Comparison of ENCODE assay signal across 24 cellular contexts in genomic region chr10:75425291-75426079, GRCh38. TPM values are rescaled to one million over a fixed set of nuclear protein-coding genes. Genes with fewer than 3 reads are reported as not detected.
A peak's percentile ranks its signal among the peaks of the same experiment; 100 is the strongest.
DNase-seq lines count a peak whose midpoint lies in the region; ATAC-seq, FAIRE-seq and TF ChIP-seq lines count a peak whose summit lies in the region.
"Had no signal": no experiment of that assay in that cellular context is flagged by ENCODE, and none has a peak within 500 bp of the region (broad histone marks: within the 10 kb centered on the region; RNA-seq: fewer than 3 reads in every experiment).

No MANE protein-coding gene starts in this region.

- peaks cover 3% of the 10 kb centered on the region for H3K9me3 Mint-ChIP-seq in endodermal cell
- H3K9me3 Mint-ChIP-seq in CD14-positive monocyte = no peaks in the 10 kb centered on the region
- peaks cover 0 to 4% (median 0%) of the 10 kb centered on the region in 8 donors for H3K9me3 Mint-ChIP-seq in CD4-positive, alpha-beta memory T cell
- H3K9me3 Mint-ChIP-seq: CD8-positive, alpha-beta T cell; HFFc6 had no signal

- H3K27me3 Mint-ChIP-seq in endodermal cell (ENCODE audit: insufficient read depth) = peaks cover 84% of the 10 kb centered on the region
- H3K27me3 Mint-ChIP-seq in CD14-positive monocyte (ENCODE audit: low read depth in 3 of 3) = peaks cover 2 to 4% (median 2%) of the 10 kb centered on the region in 3 donors
- peaks cover 14 to 25% of the 10 kb centered on the region in 2 donors for H3K27me3 Mint-ChIP-seq in CD4-positive, alpha-beta memory T cell

- CTCF ChIA-PET in CD4-positive, alpha-beta memory T cell (lab: Charles Lee; ENCODE audit: partially characterized antibody) = no interaction called here

- H3K4me1 Mint-ChIP-seq in endodermal cell = peaks cover 22% of the 10 kb centered on the region
- peaks cover 36% of the 10 kb centered on the region for H3K4me1 Mint-ChIP-seq in CD14-positive monocyte
- H3K4me1 Mint-ChIP-seq in CD4-positive, alpha-beta memory T cell = peaks cover 0 to under 1% (median 0%) of the 10 kb centered on the region in 4 donors

- peaks cover 1% of the 10 kb centered on the region for H3K36me3 Mint-ChIP-seq in endodermal cell (ENCODE audit: low read depth)
- peaks cover 0 to 1% of the 10 kb centered on the region in 2 donors for H3K36me3 Mint-ChIP-seq in CD14-positive monocyte
- H3K36me3 Mint-ChIP-seq in CD4-positive, alpha-beta memory T cell = no peaks in the 10 kb centered on the region
- H3K36me3 Mint-ChIP-seq: CD8-positive, alpha-beta T cell had no signal

- H3K27me3 ChIP-seq in body of pancreas = no peaks in the 10 kb centered on the region
- H3K27me3 ChIP-seq in endodermal cell (ENCODE audit: control insufficient read depth, insufficient read depth, low read length, poor library complexity, severe bottlenecking) = peaks cover 29% of the 10 kb centered on the region
- H3K27me3 ChIP-seq in pancreas = no peaks in the 10 kb centered on the region
- no peaks in the 10 kb centered on the region for H3K27me3 ChIP-seq in CD4-positive, alpha-beta memory T cell (ENCODE audit: insufficient read depth, low read length)
- H3K27me3 ChIP-seq: BE2C; BLaER1 treated with 17β-estradiol and CSF1 and Interleukin-3, amounts not matched to agents 10 nM and 100 nM had no signal

- ATAC-seq in body of pancreas = peak; percentile 81
- peak; percentile 69 to 86 (median 78) for ATAC-seq in pancreas
- ATAC-seq: A549; CD8-positive, alpha-beta T cell had no signal

- no peak overlapping the region for H3K4me3 Mint-ChIP-seq in endodermal cell
- no peak overlapping the region for H3K4me3 Mint-ChIP-seq in CD14-positive monocyte
- no peak overlapping the region for H3K4me3 Mint-ChIP-seq in CD4-positive, alpha-beta memory T cell
- H3K4me3 Mint-ChIP-seq: CD8-positive, alpha-beta T cell; HFFc6 had no signal

- H3K27ac ChIP-seq in body of pancreas (peak overlapping the region in 2 of 4 donors; percentile 12 to 27), endodermal cell (ENCODE audit: low read depth, low read length) (no peak overlapping the region), pancreas (no peak overlapping the region)
- H3K27ac ChIP-seq in CD4-positive, alpha-beta memory T cell (ENCODE audit: low read depth, low read length) = no peak overlapping the region
- H3K27ac ChIP-seq: BLaER1 treated with 17β-estradiol and CSF1 and Interleukin-3, amounts not matched to agents 10 nM and 100 nM had no signal

- no peak for TF ChIP-seq POLR2A in body of pancreas (IDR thresholded peaks at IDR 0.05)

- H3K4me1 ChIP-seq in body of pancreas = peaks cover 50% of the 10 kb centered on the region
- H3K4me1 ChIP-seq in endodermal cell (ENCODE audit: control insufficient read depth, insufficient read depth, low read length) = peaks cover 7% of the 10 kb centered on the region
- peaks cover 9 to 33% (median 30%) of the 10 kb centered on the region in 3 donors for H3K4me1 ChIP-seq in pancreas
- no peaks in the 10 kb centered on the region for H3K4me1 ChIP-seq in CD4-positive, alpha-beta memory T cell (ENCODE audit: insufficient read depth, low read length)
- H3K4me1 ChIP-seq: BE2C, HAP-1 had no signal

- DNase-seq in activated effector memory CD4-positive, alpha-beta T cell treated with anti-CD3 and anti-CD28 coated beads, Interleukin-2, amount 50 U/mL, for 16 hours = peak; percentile 24
- DNase-seq in activated effector memory CD4-positive, alpha-beta T cell treated with Interleukin-2 at 50 U/mL for 16 hours = no peak
- DNase-seq in body of pancreas (peak; percentile 73 to 88 (median 78)), endodermal cell (peak; percentile 15), pancreas (peak; percentile 68 to 86 (median 74)), CD14-positive monocyte (ENCODE audit: low spot score) (no peak), NCI-H2171 (lab: John Stamatoyannopoulos, UW) (no peak)
- DNase-seq in CD4-positive, alpha-beta memory T cell = no peak
- DNase-seq: 8988T; ACHN; AML-193; BE2C; Caco-2; CD8-positive, alpha-beta T cell; DMS153; DND-41; GOT3; HFFc6 had no signal

- no peaks in the 10 kb centered on the region for H3K36me3 ChIP-seq in body of pancreas (replicated peaks in 1 of 2; ENCODE audit: insufficient read depth in 1 of 2, low read depth in 2 of 2)
- no peaks in the 10 kb centered on the region for H3K36me3 ChIP-seq in endodermal cell (ENCODE audit: control insufficient read depth, insufficient read depth, low read length)
- no peaks in the 10 kb centered on the region for H3K36me3 ChIP-seq in pancreas
- no peaks in the 10 kb centered on the region for H3K36me3 ChIP-seq in CD4-positive, alpha-beta memory T cell (ENCODE audit: insufficient read depth, low read length)
- H3K36me3 ChIP-seq: BE2C; BLaER1 treated with 17β-estradiol and CSF1 and Interleukin-3, amounts not matched to agents 10 nM and 100 nM; HAP-1 had no signal

- 41 to 62% methylated on average over 6 of the region's 6 CpGs for WGBS in body of pancreas, 2 donors
- WGBS in endodermal cell (ENCODE audit: insufficient coverage in 1 of 2, insufficient read length in 1 of 2), 2 experiments = 80 to 92% methylated on average over 1 to 6 of the region's 6 CpGs
- 50 to 54% methylated on average over 6 of the region's 6 CpGs for WGBS in pancreas, 2 donors

- no peak overlapping the region for H3K9ac ChIP-seq in endodermal cell (ENCODE audit: extremely low read depth, low read length, poor library complexity, severe bottlenecking)
- H3K9ac ChIP-seq: BLaER1 treated with 17β-estradiol and CSF1 and Interleukin-3, amounts not matched to agents 10 nM and 100 nM had no signal

- POLR2A ChIA-PET in CD4-positive, alpha-beta memory T cell (lab: Charles Lee; ENCODE audit: partially characterized antibody) = no interaction called here

- intact Hi-C loops in body of pancreas (cut with DNase I) = no loop called here
- intact Hi-C loops in pancreas (cut with DNase I) = no loop called here
- intact Hi-C loops in CD14-positive monocyte (cut with micrococcal nuclease) = no loop called here
- intact Hi-C loops in CD4-positive, alpha-beta memory T cell (cut with micrococcal nuclease) = no loop called here

- H3K4me3 ChIP-seq in body of pancreas (no peak overlapping the region), endodermal cell (ENCODE audit: low read length) (no peak overlapping the region), pancreas (no peak overlapping the region)
- no peak overlapping the region for H3K4me3 ChIP-seq in CD4-positive, alpha-beta memory T cell (ENCODE audit: low read length in 2 of 2)
- H3K4me3 ChIP-seq: A549; BLaER1 treated with 17β-estradiol and CSF1 and Interleukin-3, amounts not matched to agents 10 nM and 100 nM; HAP-1 had no signal

- no peak for FAIRE-seq in pancreas (lab: Jason Lieb, UNC)
- FAIRE-seq: A549, G401.6, GM12892, H54 had no signal

- no peaks in the 10 kb centered on the region for H3K9me3 ChIP-seq in body of pancreas
- H3K9me3 ChIP-seq in endodermal cell (ENCODE audit: control insufficient read depth, low read length) = no peaks in the 10 kb centered on the region
- no peaks in the 10 kb centered on the region for H3K9me3 ChIP-seq in pancreas
- no peaks in the 10 kb centered on the region for H3K9me3 ChIP-seq in CD4-positive, alpha-beta memory T cell (ENCODE audit: control insufficient read depth in 1 of 2, low read length in 2 of 2)
- H3K9me3 ChIP-seq: A549; BE2C; BLaER1 treated with 17β-estradiol and CSF1 and Interleukin-3, amounts not matched to agents 10 nM and 100 nM; Caco-2; HAP-1 had no signal

- H3K27ac Mint-ChIP-seq in endodermal cell (no peak overlapping the region), CD14-positive monocyte (no peak overlapping the region)
- no peak overlapping the region for H3K27ac Mint-ChIP-seq in CD4-positive, alpha-beta memory T cell
- H3K27ac Mint-ChIP-seq: CD8-positive, alpha-beta T cell; HFFc6 had no signal

- TF ChIP-seq CTCF in body of pancreas (IDR thresholded peaks at IDR 0.05) (no peak), endodermal cell (conservative IDR thresholded peaks at IDR 0.05) (no peak), pancreas (IDR thresholded peaks at IDR 0.05) (no peak), CD14-positive monocyte (IDR thresholded peaks at IDR 0.05) (no peak)

RNA-seq across cellular contexts. Expression of gene LRMDA, which starts 5.9 kb away (rescaled TPM):
- total RNA-seq in body of pancreas = 10 to 100 TPM; 12.2 to 25.4 TPM
- total RNA-seq in endodermal cell = 1 to 10 TPM; 1.7 to 5.1 TPM
- 1.5 TPM for polyA plus RNA-seq in endodermal cell (2013, experiment 1 of 2)
- 0.66 TPM for polyA plus RNA-seq in endodermal cell (2013, experiment 2 of 2)
- 10 to 100 TPM in 5 of 6 donors, 1 to 10 TPM in 1; 4.6 to 21.2 (median 13.4) TPM for total RNA-seq in pancreas
- 10 to 100 TPM; 11.9 to 15.0 TPM for polyA plus RNA-seq in pancreas
- polyA plus RNA-seq in CD14-positive monocyte = 10 to 100 TPM; 56.4 to 59.6 TPM
- not detected for total RNA-seq in CD4-positive, alpha-beta memory T cell
- not detected for polyA plus RNA-seq in CD4-positive, alpha-beta memory T cell
- total RNA-seq: CD8-positive, alpha-beta T cell had no signal

RNA-seq across cellular contexts. Expression of gene ZNF503, which starts 23.9 kb away (rescaled TPM):
- total RNA-seq in body of pancreas = 10 to 100 TPM; 20.8 to 38.6 TPM
- 1 to 10 TPM in 1 of 2 donors, under 1 TPM in 1; 0.40 to 1.1 TPM for total RNA-seq in endodermal cell
- polyA plus RNA-seq in endodermal cell (2013, experiment 1 of 2) = 67.9 TPM
- polyA plus RNA-seq in endodermal cell (2013, experiment 2 of 2) = 68.5 TPM
- total RNA-seq in pancreas = 10 to 100 TPM; 18.3 to 41.2 (median 25.1) TPM
- 10 to 100 TPM; 13.8 to 22.3 TPM for polyA plus RNA-seq in pancreas
- 1 to 10 TPM in 1 of 2 donors, under 1 TPM in 1; 0.65 to 1.3 TPM for polyA plus RNA-seq in CD14-positive monocyte
- total RNA-seq in CD4-positive, alpha-beta memory T cell = under 1 TPM in 1 of 2 experiments, not detected in 1; 0.12 TPM
- polyA plus RNA-seq in CD4-positive, alpha-beta memory T cell = not detected
- total RNA-seq: CD8-positive, alpha-beta T cell had no signal

Comparison
In these comparisons a context has a peak if more than half of its experiments do, and no peak if none do; other contexts are left out.
1. DNase-seq: peak in activated effector memory CD4-positive, alpha-beta T cell treated with anti-CD3 and anti-CD28 coated beads, Interleukin-2, amount 50 U/mL, for 16 hours (single experiment), body of pancreas (4 of 4), endodermal cell (single experiment) and pancreas (6 of 6); none in activated effector memory CD4-positive, alpha-beta T cell treated with Interleukin-2 at 50 U/mL for 16 hours (single experiment), CD14-positive monocyte (single experiment), NCI-H2171 (single experiment) and CD4-positive, alpha-beta memory T cell (0 of 5).
2. RNA of gene ZNF503, which starts 23.9 kb away (total RNA-seq): 20.8 to 38.6 TPM in body of pancreas and 18.3 to 41.2 TPM in pancreas; 0.40 to 1.1 TPM in endodermal cell and 0.12 TPM in CD4-positive, alpha-beta memory T cell; every median in the first group is over 4 times any median in the second.